Comparison of ENCODE assay signal across 7 cellular contexts in the genomic region with DNA sequence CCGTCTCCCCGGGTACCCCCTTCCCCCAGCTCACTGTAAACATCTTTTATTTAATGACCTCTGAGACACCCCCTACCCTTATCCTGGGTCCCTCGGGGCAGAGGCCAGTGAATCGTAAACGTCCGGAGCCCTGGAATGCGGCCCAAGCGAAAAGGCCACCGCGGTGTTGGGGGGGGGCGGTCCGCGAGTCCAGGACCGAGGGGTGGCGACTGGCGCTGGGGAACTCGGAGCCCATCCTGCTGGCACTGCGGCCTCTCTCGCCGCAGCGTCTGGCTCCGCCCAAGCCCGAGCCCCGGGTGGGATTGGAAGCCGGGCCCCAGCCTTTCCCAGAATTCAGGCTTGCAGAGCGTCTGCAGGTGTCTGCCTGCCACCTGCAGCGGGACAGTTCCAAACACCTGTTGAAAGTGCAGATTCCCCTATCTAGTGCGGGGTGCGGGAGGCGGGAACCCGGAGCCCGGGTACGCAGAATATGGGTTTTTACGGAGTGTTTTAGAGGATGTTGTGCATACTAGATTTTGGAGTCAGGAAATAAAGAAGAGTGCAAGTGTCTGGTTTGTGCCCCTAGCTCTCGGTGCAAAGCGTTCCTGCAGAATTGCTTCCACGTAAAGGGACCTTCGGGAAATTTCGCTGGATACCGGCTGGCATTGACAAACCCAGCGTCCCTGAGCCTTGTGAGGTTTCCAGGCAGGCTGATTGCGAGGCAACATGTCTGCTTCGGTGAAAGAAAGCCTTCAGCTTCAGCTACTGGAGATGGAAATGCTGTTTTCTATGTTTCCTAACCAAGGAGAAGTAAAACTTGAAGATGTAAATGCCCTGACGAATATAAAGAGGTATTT. TPM values are rescaled to one million over a fixed set of nuclear protein-coding genes. Genes with fewer than 3 reads are reported as not detected.
DNase-seq lines count a peak whose midpoint lies in the region; TF ChIP-seq lines count a peak whose summit lies in the region.

No MANE protein-coding gene starts in this region.

- no peak overlapping the region for H3K4ac ChIP-seq in mesendoderm (ENCODE audit: low read depth, low read length)

- peaks cover 9% of the 10 kb centered on the region for H3K79me1 ChIP-seq in mesendoderm (ENCODE audit: low read length)

- no peak overlapping the region for H2AK5ac ChIP-seq in mesendoderm (ENCODE audit: low read length)

- no peaks in the 10 kb centered on the region for H3K9me3 ChIP-seq in endocrine pancreas (ENCODE audit: control insufficient read depth, low read length)

- H3K36me3 ChIP-seq in endocrine pancreas (ENCODE audit: control insufficient read depth, insufficient read depth, low read length) (no peaks in the 10 kb centered on the region), mesendoderm (ENCODE audit: control insufficient read depth, insufficient read depth, low read length) (peaks cover 2% of the 10 kb centered on the region)

- H3K4me1 ChIP-seq in endocrine pancreas (ENCODE audit: control insufficient read depth, insufficient read depth, low read length): peaks cover 17% of the 10 kb centered on the region
- peaks cover 4% of the 10 kb centered on the region for H3K4me1 ChIP-seq in mesendoderm (ENCODE audit: control insufficient read depth, low read depth, low read length)

- no peak overlapping the region for H2BK5ac ChIP-seq in mesendoderm (ENCODE audit: low read length)

- H2BK15ac ChIP-seq in mesendoderm (replicated peaks; ENCODE audit: low read depth): no peak overlapping the region

- no peak for TF ChIP-seq CTCF in GM10266 (IDR thresholded peaks at IDR 0.05; ENCODE audit: control insufficient read depth, insufficient read depth, low read depth, missing control alignments)

- H3K4me2 ChIP-seq in mesendoderm (ENCODE audit: low read length): peak overlapping the region; percentile 74

- peak overlapping the region; percentile 83 for H3K18ac ChIP-seq in mesendoderm (ENCODE audit: low read length)

- H3K79me2 ChIP-seq in mesendoderm (ENCODE audit: control insufficient read depth, insufficient read depth, low read length): peaks cover 24% of the 10 kb centered on the region

- H3K4me3 ChIP-seq in endocrine pancreas (ENCODE audit: control insufficient read depth, insufficient read depth, low read length) (peak overlapping the region; percentile 70), mesendoderm (ENCODE audit: low read length) (peak overlapping the region; percentile 73)

- no peaks in the 10 kb centered on the region for H3K27me3 ChIP-seq in endocrine pancreas (ENCODE audit: control insufficient read depth, insufficient read depth, low read length)
- H3K27me3 ChIP-seq in mesendoderm (ENCODE audit: insufficient read depth, low read length, poor library complexity): no peaks in the 10 kb centered on the region

- H3K9ac ChIP-seq in endocrine pancreas (ENCODE audit: control insufficient read depth, insufficient read depth, low read length): peak overlapping the region; percentile 75
- H3K9ac ChIP-seq in mesendoderm (ENCODE audit: low read length): peak overlapping the region; percentile 83

- peak overlapping the region; percentile 60 for H3K23ac ChIP-seq in mesendoderm (ENCODE audit: low read length)

- H3K27ac ChIP-seq in mesendoderm (ENCODE audit: low read depth, low read length): peak overlapping the region; percentile 67
- H3K27ac ChIP-seq in substantia nigra (ENCODE audit: low read depth, low read length, poor library complexity, severe bottlenecking): peak overlapping the region; percentile 76

- H2BK120ac ChIP-seq in mesendoderm (ENCODE audit: low read depth, low read length): no peak overlapping the region

- peak overlapping the region; percentile 85 for H3K56ac ChIP-seq in mesendoderm (ENCODE audit: low read length)

- no CpG with 5 or more reads among the region's 44 CpGs for WGBS in mesendoderm (ENCODE audit: extremely low coverage, insufficient coverage, low lambda C conversion rate)

- DNase-seq in GM10266 (ENCODE audit: extremely low spot score) (peak; percentile 36), HCEC 1CT (peak; percentile 7), NCI-H1092 treated with DMSO at 0.1 percent for 48 hours (lab: John Stamatoyannopoulos, UW) (peak; percentile 26), mesendoderm (peak; percentile 77), substantia nigra (lab: John Stamatoyannopoulos, UW) (peak in 41 of 49 donors; percentile 1 to 82 (median 41))
- DNase-seq in activated CD4-positive, alpha-beta T cell treated with anti-CD3 and anti-CD28 coated beads, Interleukin-2, amount 50 U/mL, for 1 hour: peak; percentile 2

- no peak overlapping the region for H4K8ac ChIP-seq in mesendoderm (ENCODE audit: low read depth, low read length)

- no peak overlapping the region for H4K5ac ChIP-seq in mesendoderm (ENCODE audit: low read length)

RNA-seq across cellular contexts. Expression of gene RWDD2A, which starts 0.8 kb away (rescaled TPM):
- polyA plus RNA-seq in mesendoderm (2013, experiment 1 of 2): 1.8 TPM
- 1.8 TPM for polyA plus RNA-seq in mesendoderm (2013, experiment 2 of 2)

RNA-seq across cellular contexts. Expression of gene PGM3, which starts 0.9 kb away (rescaled TPM):
- 31.2 TPM for polyA plus RNA-seq in mesendoderm (2013, experiment 1 of 2)
- 23.1 TPM for polyA plus RNA-seq in mesendoderm (2013, experiment 2 of 2)

Comparison
In these comparisons a context has a peak if more than half of its experiments do, and no peak if none do; other contexts are left out.
1. Peak in every context shown above with its lines: DNase-seq, H3K4me3 ChIP-seq and H3K27ac ChIP-seq.
2. DNase-seq: peak in every context shown above with its lines; median percentile 77 in mesendoderm; 41 in substantia nigra; 36 in GM10266; 26 in NCI-H1092 treated with DMSO at 0.1 percent for 48 hours; 7 in HCEC 1CT; 2 in activated CD4-positive, alpha-beta T cell treated with anti-CD3 and anti-CD28 coated beads, Interleukin-2, amount 50 U/mL, for 1 hour.